ENCODE assay signal across 10 cellular contexts in the genomic region with DNA sequence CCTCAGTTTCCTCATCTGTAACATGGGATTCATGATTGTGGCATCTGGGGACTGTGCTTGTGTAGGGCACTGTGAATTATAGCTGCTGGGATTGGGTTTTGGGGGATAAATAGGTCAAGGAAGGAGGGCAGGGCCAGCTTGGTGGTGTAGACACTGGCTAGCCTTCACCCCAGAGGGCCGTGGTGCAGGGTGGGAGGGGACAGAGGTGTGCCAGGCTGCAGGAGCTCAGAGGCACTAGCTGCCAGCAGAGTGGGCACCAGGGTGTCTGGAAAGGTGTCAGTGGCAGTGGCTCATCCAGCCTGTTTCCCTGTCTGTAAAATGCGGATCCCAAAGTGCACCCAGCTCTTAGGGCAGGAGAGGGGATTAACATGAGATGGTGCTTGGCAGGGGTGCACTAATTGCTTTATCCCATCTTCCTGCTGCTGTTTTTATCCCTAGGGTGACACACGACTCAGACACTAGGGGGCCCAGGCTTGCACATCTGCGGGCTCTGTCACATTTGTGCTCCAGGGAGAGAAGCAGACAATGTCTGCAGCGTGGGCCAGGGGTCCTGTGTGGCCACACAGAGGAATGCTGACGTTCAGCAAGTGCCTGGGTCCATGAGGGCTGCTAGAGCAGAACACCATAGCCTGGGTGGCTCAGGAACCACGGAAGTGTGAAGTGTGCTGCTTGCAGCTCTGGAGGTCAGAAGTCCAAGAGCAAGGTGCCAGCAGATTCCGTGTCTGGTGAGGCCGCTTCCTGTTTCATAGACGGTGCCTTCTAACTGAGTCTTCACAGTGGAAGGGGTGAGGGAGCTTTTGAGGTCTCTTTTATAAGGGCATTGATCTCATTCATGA. TPM values are rescaled to one million over a fixed set of nuclear protein-coding genes. Genes with fewer than 3 reads are reported as not detected.
A peak's percentile ranks its signal among the peaks of the same experiment; 100 is the strongest.
DNase-seq lines count a peak whose midpoint lies in the region; ATAC-seq, FAIRE-seq and TF ChIP-seq lines count a peak whose summit lies in the region.
"Had no signal": no experiment of that assay in that cellular context is flagged by ENCODE, and none has a peak within 500 bp of the region (broad histone marks: within the 10 kb centered on the region; RNA-seq: fewer than 3 reads in every experiment).

No MANE protein-coding gene starts in this region.

- H2AFZ ChIP-seq in GM23338 (no peak overlapping the region), endothelial cell of umbilical vein (ENCODE audit: low read depth, low read length) (no peak overlapping the region), osteoblast (ENCODE audit: low read length) (peak overlapping the region; percentile 49)

- H3K36me3 ChIP-seq in GM23338 (ENCODE audit: insufficient read depth) (peaks cover 26% of the 10 kb centered on the region), endothelial cell of umbilical vein (ENCODE audit: control insufficient read depth in 2 of 2, extremely low read depth in 1 of 2, insufficient read depth in 2 of 2, low read length in 2 of 2) (no peaks in the 10 kb centered on the region), osteoblast (ENCODE audit: insufficient read depth, low read length) (no peaks in the 10 kb centered on the region)

- no peak overlapping the region for H3K4me3 ChIP-seq in GM23338
- H3K4me3 ChIP-seq in endothelial cell of umbilical vein (replicated peaks in 1 of 3; ENCODE audit: insufficient read depth in 1 of 3, low read depth in 1 of 3, low read length in 3 of 3) = no peak overlapping the region
- no peak overlapping the region for H3K4me3 ChIP-seq in osteoblast (ENCODE audit: insufficient read depth, low read length)

- BruUV-seq in endothelial cell of umbilical vein (replicated peaks; lab: Mats Ljungman, UMichigan) = no TSS peak

- POLR2A ChIA-PET in endothelial cell of umbilical vein (lab: Charles Lee) = no interaction called here

- H3K27me3 Mint-ChIP-seq in GM23338 (ENCODE audit: insufficient read depth, low read depth, poor library complexity) = peaks cover 5% of the 10 kb centered on the region

- H3K27ac Mint-ChIP-seq in GM23338 = no peak overlapping the region

- CTCF ChIA-PET in endothelial cell of umbilical vein (lab: Charles Lee) = interaction anchor here (1.0 to 1.8 kb wide), 3 partner anchors 10 to 228 kb away, joined by 3 to 5 read pairs (median 4); no protein-coding TSS in a partner anchor

- no peaks in the 10 kb centered on the region for H3K9me3 Mint-ChIP-seq in GM23338

- peaks cover 67% of the 10 kb centered on the region for H3K36me3 Mint-ChIP-seq in GM23338 (ENCODE audit: low read depth)

- no peaks in the 10 kb centered on the region for H3K4me1 Mint-ChIP-seq in GM23338

- no peaks in the 10 kb centered on the region for H3K9me2 ChIP-seq in GM23338 (ENCODE audit: insufficient read depth)

- no peak overlapping the region for H3K9ac ChIP-seq in endothelial cell of umbilical vein (replicated peaks; ENCODE audit: extremely low read depth, insufficient read depth, low read length)

- ATAC-seq in GM23338 = peak; percentile 34; the same call in 1 of the 3 replicates
- ATAC-seq in esophagus mucosa = no peak

- intact Hi-C loops in endothelial cell of umbilical vein (cut with micrococcal nuclease) = loop anchor here (1.0 kb wide), 1 partner anchor 288 kb away; no protein-coding TSS in a partner anchor

- dilution Hi-C loops in endothelial cell of umbilical vein (cut with MboI; ENCODE audit: extremely low pct_ligation_motif_present, low sequenced_read_pairs) = no loop called here

- H3K9me3 ChIP-seq in endothelial cell of umbilical vein (replicated peaks; ENCODE audit: control insufficient read depth, insufficient read depth, low read length) (no peaks in the 10 kb centered on the region), osteoblast (ENCODE audit: low read depth, low read length) (peaks cover 5% of the 10 kb centered on the region)

- TF ChIP-seq CTCF in GM23338 (conservative IDR thresholded peaks at IDR 0.05; ENCODE audit: low read depth in 2 of 2) = peak; percentile 9 to 26; a peak in 1 of 4 replicates
- TF ChIP-seq CTCF in endothelial cell of umbilical vein (IDR thresholded peaks at IDR 0.05; ENCODE audit: extremely low read depth in 1 of 2, insufficient read depth in 1 of 2, low read depth in 1 of 2, low read length in 2 of 2) = peak; percentile 12 to 47
- TF ChIP-seq CTCF in osteoblast (IDR thresholded peaks at IDR 0.05; ENCODE audit: extremely low read depth, low read depth, low read length) = peak; percentile 20

- no peak overlapping the region for H3K27ac ChIP-seq in GM23338 (ENCODE audit: low read depth)
- H3K27ac ChIP-seq in endothelial cell of umbilical vein (ENCODE audit: insufficient read depth, low read depth, low read length) = no peak overlapping the region
- no peak overlapping the region for H3K27ac ChIP-seq in osteoblast (ENCODE audit: low read depth, low read length)

- H4K20me1 ChIP-seq in GM23338 (replicated peaks; ENCODE audit: insufficient read depth) = peaks cover 19% of the 10 kb centered on the region
- H4K20me1 ChIP-seq in endothelial cell of umbilical vein (replicated peaks; ENCODE audit: control insufficient read depth, extremely low read depth, insufficient read depth, low read length) = no peaks in the 10 kb centered on the region
- no peaks in the 10 kb centered on the region for H4K20me1 ChIP-seq in osteoblast (ENCODE audit: insufficient read depth, low read length)

- no peaks in the 10 kb centered on the region for H3K27me3 ChIP-seq in GM23338 (ENCODE audit: insufficient read depth)
- peaks cover 0 to 5% of the 10 kb centered on the region in 2 experiments for H3K27me3 ChIP-seq in endothelial cell of umbilical vein (ENCODE audit: control insufficient read depth in 2 of 2, insufficient read depth in 2 of 2, low read length in 2 of 2)
- H3K27me3 ChIP-seq in osteoblast (ENCODE audit: insufficient read depth, low read length) = no peaks in the 10 kb centered on the region

- H3K4me3 Mint-ChIP-seq in GM23338 = no peak overlapping the region

- no peaks in the 10 kb centered on the region for H3F3A ChIP-seq in GM23338 (replicated peaks; ENCODE audit: low read depth)

- no peaks in the 10 kb centered on the region; the same call in 1 of the 2 replicates for H3K79me2 ChIP-seq in GM23338 (replicated peaks; ENCODE audit: insufficient read depth)
- H3K79me2 ChIP-seq in endothelial cell of umbilical vein (ENCODE audit: control insufficient read depth, insufficient read depth, low read length) = no peaks in the 10 kb centered on the region
- no peaks in the 10 kb centered on the region for H3K79me2 ChIP-seq in osteoblast (ENCODE audit: insufficient read depth, low read length)

- no peaks in the 10 kb centered on the region for H3K9me1 ChIP-seq in endothelial cell of umbilical vein (replicated peaks; ENCODE audit: control insufficient read depth, extremely low read depth, insufficient read depth, low read length)

- H3K4me1 ChIP-seq in GM23338 (ENCODE audit: insufficient read depth) = no peaks in the 10 kb centered on the region
- H3K4me1 ChIP-seq in endothelial cell of umbilical vein (ENCODE audit: control insufficient read depth, extremely low read depth, insufficient read depth, low read length) = no peaks in the 10 kb centered on the region
- H3K4me1 ChIP-seq in osteoblast (ENCODE audit: insufficient read depth, low read length) = peaks cover 17% of the 10 kb centered on the region

- no peak for TF ChIP-seq POLR2A in endothelial cell of umbilical vein (IDR thresholded peaks at IDR 0.05; ENCODE audit: low read depth, low read length)

- DNase-seq in GM23338 (ENCODE audit: low spot score) (no peak), NOMO-1 treated with dmso at 0.1 percent for 144 hours (lab: John Stamatoyannopoulos, UW; ENCODE audit: unreplicated experiment) (peak; percentile 56), endothelial cell of umbilical vein (ENCODE audit: low read depth, low spot score) (peak; percentile 15), osteoblast (ENCODE audit: insufficient read length, low spot score, missing footprints) (peak; percentile 68), NCI-H1436 treated with DMSO at 0.1 percent for 48 hours (lab: John Stamatoyannopoulos, UW) (no peak), T-helper 1 cell (no peak)
- DNase-seq: activated effector memory CD4-positive, alpha-beta T cell treated with anti-CD3 and anti-CD28 coated beads, Interleukin-2, amount 50 U/mL, for 16 hours; NCI-H748 treated with DMSO at 0.1 percent for 48 hours; stimulated activated CD4-positive, alpha-beta T cell treated with anti-CD3 and anti-CD28 coated beads, Interleukin-1b, Interleukin-23, amount 100 ng/mL, for 48 hours had no signal

- FAIRE-seq in endothelial cell of umbilical vein (lab: Jason Lieb, UNC) = no peak

- H3K4me2 ChIP-seq in GM23338 = no peak overlapping the region
- H3K4me2 ChIP-seq in endothelial cell of umbilical vein (ENCODE audit: insufficient read depth, low read length) = no peak overlapping the region
- no peak overlapping the region for H3K4me2 ChIP-seq in osteoblast (ENCODE audit: insufficient read depth, low read length)

TF ChIP-seq in GM23338, 12 proteins besides CTCF, POLR2A, EP300 and RAD21 (continues in another document):
- TF ChIP-seq ZNF331 (CRISPR knock-in tag; IDR thresholded peaks at IDR 0.05; ENCODE audit: low read depth) (no peak), ZNF114 (CRISPR knock-in tag; IDR thresholded peaks at IDR 0.05) (no peak)

TF ChIP-seq in endothelial cell of umbilical vein, 7 proteins besides CTCF, POLR2A, EP300 and RAD21 (continues in another document):
- TF ChIP-seq, protein P1, sequence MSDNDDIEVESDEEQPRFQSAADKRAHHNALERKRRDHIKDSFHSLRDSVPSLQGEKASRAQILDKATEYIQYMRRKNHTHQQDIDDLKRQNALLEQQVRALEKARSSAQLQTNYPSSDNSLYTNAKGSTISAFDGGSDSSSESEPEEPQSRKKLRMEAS (IDR thresholded peaks at IDR 0.05; ENCODE audit: insufficient read depth, insufficient read length) = no peak
- TF ChIP-seq EZH2 (IDR thresholded peaks at IDR 0.05; ENCODE audit: borderline replicate concordance, low read depth, low read length, severe bottlenecking) (no peak), MYC (IDR thresholded peaks at IDR 0.05; ENCODE audit: low read depth, low read length) (no peak), FOS (IDR thresholded peaks at IDR 0.05; ENCODE audit: borderline replicate concordance, insufficient read depth, low read length) (no peak), POLR2AphosphoS5 (IDR thresholded peaks at IDR 0.05; ENCODE audit: insufficient read depth, low read depth, low read length) (no peak)

RNA-seq across cellular contexts. Expression of gene OBSCN, which starts 19.3 kb away (rescaled TPM):
- 21.5 and 38.5 TPM in 2 replicates for total RNA-seq in GM23338 (2014; rRNA removed; shearing (Covaris generic))
- polyA plus RNA-seq in GM23338 (2016; fragmentation: Nextera tagmentation; extraction: Ambion mirVana) (8.4 and 9.6 TPM in 2 replicates), endothelial cell of umbilical vein (1.3 and 1.5 TPM in 2 replicates)
- total RNA-seq in endothelial cell of umbilical vein (1.5 and 2.9 TPM in 2 replicates), osteoblast (2.9 and 3.2 TPM in 2 replicates), esophagus mucosa (9.8 TPM)
- 1.1 and 1.3 TPM in 2 replicates for polyA plus RNA-seq in endothelial cell of umbilical vein (2011; cell fraction: cytosol; rRNA removed)
- polyA plus RNA-seq in endothelial cell of umbilical vein (2011; cell fraction: nucleus; rRNA removed) = 2.7 and 5.0 TPM in 2 replicates
- 1.2 and 2.3 TPM in 2 replicates for polyA plus RNA-seq in endothelial cell of umbilical vein (2012)
- polyA minus RNA-seq in endothelial cell of umbilical vein = 1.9 and 3.1 TPM in 2 replicates
- polyA minus RNA-seq in endothelial cell of umbilical vein (2011; cell fraction: cytosol; rRNA and poly(A)+ RNA removed) = 7.6 TPM
- polyA minus RNA-seq in endothelial cell of umbilical vein (2011; cell fraction: nucleus; rRNA and poly(A)+ RNA removed) = 4.1 and 4.3 TPM in 2 replicates

Comparison
In these comparisons a context has a peak if more than half of its experiments do, and no peak if none do; other contexts are left out.
1. DNase-seq: peak in NOMO-1 treated with dmso at 0.1 percent for 144 hours (single experiment), endothelial cell of umbilical vein (single experiment) and osteoblast (single experiment); none in GM23338 (single experiment), NCI-H1436 treated with DMSO at 0.1 percent for 48 hours (single experiment) and T-helper 1 cell (0 of 5).
2. Peak in every context shown above with its lines, with median percentiles within 50 percentile points of each other: CTCF ChIP-seq.